Comparison of ENCODE assay signal across 8 cellular contexts in the genomic region with DNA sequence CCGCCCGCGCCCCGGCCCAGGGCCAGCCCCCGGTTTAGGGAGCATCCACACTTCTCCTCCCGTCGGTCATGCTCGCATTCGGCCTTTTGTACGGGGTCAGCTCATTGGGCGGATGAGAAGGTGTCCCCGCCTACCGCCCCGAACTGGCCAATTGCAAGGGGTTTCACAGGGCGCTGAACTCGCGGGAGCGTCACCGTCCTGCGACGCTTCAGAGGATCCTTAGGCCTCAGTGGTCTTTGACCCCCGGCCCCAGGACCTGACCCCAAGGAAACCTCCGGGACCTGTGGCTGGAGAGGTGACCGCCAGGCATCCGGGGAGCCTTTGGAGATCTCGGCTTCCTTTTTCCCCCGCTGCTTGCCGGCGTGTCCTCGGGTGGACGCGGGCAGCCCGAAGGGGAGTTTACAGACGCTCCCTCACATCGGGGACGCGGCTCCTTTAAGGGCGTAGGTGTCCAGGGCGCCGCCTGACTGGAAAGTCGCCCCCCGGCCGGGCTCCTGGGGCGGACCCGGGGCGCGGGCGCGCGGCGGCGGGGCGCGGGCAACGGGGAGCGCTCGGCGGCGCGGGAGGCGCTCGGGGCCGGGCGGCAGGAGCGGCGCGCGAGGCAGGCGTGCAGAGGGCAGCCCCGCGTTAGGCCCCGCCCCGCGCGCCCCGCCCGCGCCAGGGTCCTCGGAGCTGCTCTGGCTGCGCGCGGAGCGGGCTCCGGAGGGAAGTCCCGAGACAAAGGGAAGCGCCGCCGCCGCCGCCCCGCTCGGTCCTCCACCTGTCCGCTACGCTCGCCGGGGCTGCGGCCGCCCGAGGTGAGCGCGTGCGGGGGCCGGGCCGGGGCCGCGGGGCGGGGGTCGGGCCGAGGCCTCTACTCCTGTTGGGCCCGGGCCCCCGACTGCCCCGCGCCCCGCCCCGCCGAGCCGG.
DNase-seq lines count a peak whose midpoint lies in the region; ATAC-seq and TF ChIP-seq lines count a peak whose summit lies in the region.

A gene (plus strand): TSS at position 660 of the 909 bp plus-strand sequence. CDS start 4,395 bp downstream, outside the sequence.

- H3K27me3 Mint-ChIP-seq in activated naive CD4-positive, alpha-beta T cell treated with anti-CD3 and anti-CD28 coated beads, Interleukin-2, amount 50 U/mL, for 24 hours, result no peaks in the 10 kb centered on the region

- H3K27me3 ChIP-seq in GM06990 (replicated peaks; ENCODE audit: control insufficient read depth, insufficient read depth, low read length), result no peaks in the 10 kb centered on the region

- H3K36me3 Mint-ChIP-seq in activated naive CD4-positive, alpha-beta T cell treated with anti-CD3 and anti-CD28 coated beads, Interleukin-2, amount 50 U/mL, for 24 hours, result peaks cover 4% of the 10 kb centered on the region

- H3K9me3 Mint-ChIP-seq in activated naive CD4-positive, alpha-beta T cell treated with anti-CD3 and anti-CD28 coated beads, Interleukin-2, amount 50 U/mL, for 24 hours, result no peaks in the 10 kb centered on the region

- TF ChIP-seq CTCF in GM06990 (IDR thresholded peaks at IDR 0.05; ENCODE audit: insufficient read depth, low read length, poor library complexity, severe bottlenecking), result no peak

- H3K4me1 Mint-ChIP-seq in activated naive CD4-positive, alpha-beta T cell treated with anti-CD3 and anti-CD28 coated beads, Interleukin-2, amount 50 U/mL, for 24 hours, result peaks cover 38% of the 10 kb centered on the region

- ATAC-seq in HG02588 (IDR thresholded peaks at IDR 0.05; ENCODE audit: unreplicated experiment), result peak; percentile 54

- peaks cover 11% of the 10 kb centered on the region for H3K36me3 ChIP-seq in GM06990 (ENCODE audit: control insufficient read depth, insufficient read depth, low read length)

- peak within 1 kb of the TSS; percentile 100 for H3K27ac Mint-ChIP-seq in activated naive CD4-positive, alpha-beta T cell treated with anti-CD3 and anti-CD28 coated beads, Interleukin-2, amount 50 U/mL, for 24 hours

- peak within 1 kb of the TSS; percentile 96 for H3K4me3 ChIP-seq in GM06990 (replicated peaks; ENCODE audit: low read depth, low read length)

- DNase-seq in GM06990 (ENCODE audit: extremely low read depth, insufficient read length), result peak; percentile 100
- peak; percentile 95 for DNase-seq in NCI-H1092 treated with DMSO at 0.1 percent for 48 hours (lab: John Stamatoyannopoulos, UW)
- peak; percentile 85 for DNase-seq in SKM-1 (lab: John Stamatoyannopoulos, UW; ENCODE audit: unreplicated experiment)
- DNase-seq in globus pallidus (ENCODE audit: low spot score), result peak; percentile 97
- peak; percentile 84 to 100 (median 96) for DNase-seq in nucleus accumbens (lab: John Stamatoyannopoulos, UW)
- DNase-seq in superior temporal gyrus (ENCODE audit: extremely low spot score), result peak; percentile 99

- peak within 1 kb of the TSS; percentile 98 for H3K4me3 Mint-ChIP-seq in activated naive CD4-positive, alpha-beta T cell treated with anti-CD3 and anti-CD28 coated beads, Interleukin-2, amount 50 U/mL, for 24 hours

Comparison
In these comparisons a context has a peak if more than half of its experiments do, and no peak if none do; other contexts are left out.
1. Peak in every context shown above with its lines: DNase-seq, ATAC-seq and H3K4me3 ChIP-seq.